In genomic region chr3:88221726-88222125, GRCh38 we compare ENCODE assay signal across 36 cellular contexts.
"Had no signal": no experiment of that assay in that cellular context is flagged by ENCODE, and none has a peak within 500 bp of the region (broad histone marks: within the 10 kb centered on the region; RNA-seq: fewer than 3 reads in every experiment).

No MANE protein-coding gene starts in this region.

- H3K4me1 ChIP-seq: ascending aorta had no signal

- H3K27me3 ChIP-seq: ascending aorta, cardiac muscle cell had no signal

- H3K27ac Mint-ChIP-seq: activated B cell treated with CpG ODN at 0.5 μM for 24 hours; activated CD4-positive, alpha-beta memory T cell treated with anti-CD3 and anti-CD28 coated beads for 36 hours; activated CD4-positive, alpha-beta T cell treated with anti-CD3 and anti-CD28 coated beads, Interleukin-2, amount 10 ng/mL, durations not matched to agents 24 days and 14 days; activated CD8-positive, alpha-beta memory T cell treated with anti-CD3 and anti-CD28 coated beads, Interleukin-2, amount 10 ng/mL, durations not matched to agents 7 days and 5 days; activated CD8-positive, alpha-beta T cell treated with anti-CD3 and anti-CD28 coated beads, Interleukin-2, amount 10 ng/mL, durations not matched to agents 7 days and 5 days; activated naive CD4-positive, alpha-beta T cell treated with anti-CD3 and anti-CD28 coated beads, Interleukin-2, amount 10 ng/mL, durations not matched to agents 7 days and 5 days; activated naive CD4-positive, alpha-beta T cell treated with anti-CD3 and anti-CD28 coated beads, Interleukin-2, amount 50 U/mL, for 24 hours; activated naive CD8-positive, alpha-beta T cell; activated naive CD8-positive, alpha-beta T cell treated with anti-CD3 and anti-CD28 coated beads, Interleukin-2, amount 10 ng/mL, durations not matched to agents 7 days and 5 days; activated naive CD8-positive, alpha-beta T cell treated with anti-CD3 and anti-CD28 coated beads, Interleukin-2, amount 50 U/mL, for 24 hours; activated T-cell treated with anti-CD3 and anti-CD28 coated beads, Interleukin-2, amount 50 U/mL, for 24 hours; activated T-helper 2 cell treated with anti-CD3 and anti-CD28 coated beads, Interferon-gamma antibody, Interleukin-2, Interleukin-4, amounts not matched to agents 10 μg/mL and 5 μg/mL and 100 μg/mL, durations not matched to agents 14 hours and 24 hours and 36 hours; brain; T-helper 1 cell treated with Interleukin-12 subunit alpha and Interleukin-12 subunit beta and Interleukin-4 antibody, amounts not matched to agents 30 μg/mL and 1 μg/mL, for 36 hours; T-helper 2 cell treated with Interferon-gamma antibody and Interleukin-4, amounts not matched to agents 5 μg/mL and 100 μg/mL, for 36 hours had no signal

- H3K4me1 Mint-ChIP-seq: activated CD4-positive, alpha-beta T cell treated with anti-CD3 and anti-CD28 coated beads, Interleukin-2, amount 10 ng/mL, durations not matched to agents 24 days and 14 days; activated CD8-positive, alpha-beta memory T cell treated with anti-CD3 and anti-CD28 coated beads, Interleukin-2, amount 10 ng/mL, durations not matched to agents 7 days and 5 days; activated naive CD4-positive, alpha-beta T cell treated with anti-CD3 and anti-CD28 coated beads, Interleukin-2, amount 10 ng/mL, durations not matched to agents 7 days and 5 days; activated naive CD4-positive, alpha-beta T cell treated with anti-CD3 and anti-CD28 coated beads, Interleukin-2, amount 50 U/mL, for 24 hours; activated naive CD8-positive, alpha-beta T cell treated with anti-CD3 and anti-CD28 coated beads, Interleukin-2, amount 10 ng/mL, durations not matched to agents 7 days and 5 days; central memory CD8-positive, alpha-beta T cell had no signal

- H3K4me3 Mint-ChIP-seq: activated B cell treated with CpG ODN at 0.5 μM for 24 hours; activated CD4-positive, alpha-beta memory T cell treated with anti-CD3 and anti-CD28 coated beads for 36 hours; activated CD4-positive, alpha-beta T cell treated with anti-CD3 and anti-CD28 coated beads, Interleukin-2, amount 10 ng/mL, durations not matched to agents 24 days and 14 days; activated CD8-positive, alpha-beta memory T cell treated with anti-CD3 and anti-CD28 coated beads, Interleukin-2, amount 10 ng/mL, durations not matched to agents 7 days and 5 days; activated CD8-positive, alpha-beta T cell treated with anti-CD3 and anti-CD28 coated beads, Interleukin-2, amount 10 ng/mL, durations not matched to agents 7 days and 5 days; activated naive CD4-positive, alpha-beta T cell treated with anti-CD3 and anti-CD28 coated beads, Interleukin-2, amount 10 ng/mL, durations not matched to agents 7 days and 5 days; activated naive CD4-positive, alpha-beta T cell treated with anti-CD3 and anti-CD28 coated beads, Interleukin-2, amount 50 U/mL, for 24 hours; activated naive CD8-positive, alpha-beta T cell; activated naive CD8-positive, alpha-beta T cell treated with anti-CD3 and anti-CD28 coated beads, Interleukin-2, amount 10 ng/mL, durations not matched to agents 7 days and 5 days; activated naive CD8-positive, alpha-beta T cell treated with anti-CD3 and anti-CD28 coated beads, Interleukin-2, amount 50 U/mL, for 24 hours; activated T-cell treated with anti-CD3 and anti-CD28 coated beads, Interleukin-2, amount 50 U/mL, for 24 hours; brain; central memory CD8-positive, alpha-beta T cell; T-helper 1 cell treated with Interleukin-12 subunit alpha and Interleukin-12 subunit beta and Interleukin-4 antibody, amounts not matched to agents 30 μg/mL and 1 μg/mL, for 36 hours; T-helper 2 cell treated with Interferon-gamma antibody and Interleukin-4, amounts not matched to agents 5 μg/mL and 100 μg/mL, for 36 hours had no signal

- H3K36me3 ChIP-seq: ascending aorta, cardiac muscle cell had no signal

- H3K9me3 Mint-ChIP-seq: activated B cell treated with CpG ODN at 0.5 μM for 24 hours; activated CD4-positive, alpha-beta memory T cell treated with anti-CD3 and anti-CD28 coated beads for 36 hours; activated CD4-positive, alpha-beta T cell treated with anti-CD3 and anti-CD28 coated beads, Interleukin-2, amount 10 ng/mL, durations not matched to agents 24 days and 14 days; activated naive CD4-positive, alpha-beta T cell treated with anti-CD3 and anti-CD28 coated beads, Interleukin-2, amount 10 ng/mL, durations not matched to agents 7 days and 5 days; activated naive CD4-positive, alpha-beta T cell treated with anti-CD3 and anti-CD28 coated beads, Interleukin-2, amount 50 U/mL, for 24 hours; activated naive CD8-positive, alpha-beta T cell treated with anti-CD3 and anti-CD28 coated beads, Interleukin-2, amount 10 ng/mL, durations not matched to agents 7 days and 5 days; activated naive CD8-positive, alpha-beta T cell treated with anti-CD3 and anti-CD28 coated beads, Interleukin-2, amount 50 U/mL, for 24 hours; activated T-cell treated with anti-CD3 and anti-CD28 coated beads, Interleukin-2, amount 50 U/mL, for 24 hours; activated T-helper 2 cell treated with anti-CD3 and anti-CD28 coated beads, Interferon-gamma antibody, Interleukin-2, Interleukin-4, amounts not matched to agents 10 μg/mL and 5 μg/mL and 100 μg/mL, durations not matched to agents 14 hours and 24 hours and 36 hours; central memory CD8-positive, alpha-beta T cell; T-helper 1 cell treated with Interleukin-12 subunit alpha and Interleukin-12 subunit beta and Interleukin-4 antibody, amounts not matched to agents 30 μg/mL and 1 μg/mL, for 36 hours; T-helper 2 cell treated with Interferon-gamma antibody and Interleukin-4, amounts not matched to agents 5 μg/mL and 100 μg/mL, for 36 hours had no signal

- H3K36me3 Mint-ChIP-seq: activated CD4-positive, alpha-beta memory T cell treated with anti-CD3 and anti-CD28 coated beads for 36 hours; activated CD8-positive, alpha-beta memory T cell treated with anti-CD3 and anti-CD28 coated beads, Interleukin-2, amount 10 ng/mL, durations not matched to agents 7 days and 5 days; activated naive CD4-positive, alpha-beta T cell treated with anti-CD3 and anti-CD28 coated beads, Interleukin-2, amount 10 ng/mL, durations not matched to agents 7 days and 5 days; activated naive CD4-positive, alpha-beta T cell treated with anti-CD3 and anti-CD28 coated beads, Interleukin-2, amount 50 U/mL, for 24 hours; activated naive CD8-positive, alpha-beta T cell; activated naive CD8-positive, alpha-beta T cell treated with anti-CD3 and anti-CD28 coated beads, Interleukin-2, amount 10 ng/mL, durations not matched to agents 7 days and 5 days; brain had no signal

- H3K27ac ChIP-seq: ascending aorta, cardiac muscle cell, VCaP had no signal

- H3K9me3 ChIP-seq: ascending aorta had no signal

- H3K27me3 Mint-ChIP-seq: activated B cell treated with CpG ODN at 0.5 μM for 24 hours; activated CD4-positive, alpha-beta memory T cell treated with anti-CD3 and anti-CD28 coated beads for 36 hours; activated naive CD4-positive, alpha-beta T cell treated with anti-CD3 and anti-CD28 coated beads, Interleukin-2, amount 10 ng/mL, durations not matched to agents 7 days and 5 days; activated naive CD8-positive, alpha-beta T cell treated with anti-CD3 and anti-CD28 coated beads, Interleukin-2, amount 10 ng/mL, durations not matched to agents 7 days and 5 days; activated T-cell treated with anti-CD3 and anti-CD28 coated beads, Interleukin-2, amount 50 U/mL, for 24 hours; brain had no signal

- H3K4me3 ChIP-seq: ascending aorta, cardiac muscle cell had no signal

- DNase-seq: activated B cell treated with CpG ODN at 0.5 μM for 24 hours; activated CD4-positive, alpha-beta memory T cell treated with anti-CD3 and anti-CD28 coated beads for 36 hours; activated CD4-positive, alpha-beta T cell treated with anti-CD3 and anti-CD28 coated beads for 4 hours; activated CD4-positive, alpha-beta T cell treated with anti-CD3 and anti-CD28 coated beads, Interleukin-2, amount 10 ng/mL, durations not matched to agents 24 days and 14 days; activated CD4-positive, alpha-beta T cell treated with anti-CD3 and anti-CD28 coated beads, Interleukin-2, amount 50 U/mL, for 1 hour; activated CD4-positive, alpha-beta T cell treated with anti-CD3 and anti-CD28 coated beads, Interleukin-2, amount 50 U/mL, for 4 hours; activated CD4-positive, CD25-positive, alpha-beta regulatory T cell treated with anti-CD3 and anti-CD28 coated beads, Interleukin-2, amount 50 U/mL, for 72 hours; activated CD8-positive, alpha-beta memory T cell treated with anti-CD3 and anti-CD28 coated beads for 24 hours; activated CD8-positive, alpha-beta memory T cell treated with anti-CD3 and anti-CD28 coated beads, Interleukin-2, amount 10 ng/mL, durations not matched to agents 7 days and 5 days; activated CD8-positive, alpha-beta memory T cell treated with anti-CD3 and anti-CD28 coated beads, Interleukin-2, amount 50 U/mL, for 48 hours; activated CD8-positive, alpha-beta T cell treated with anti-CD3 and anti-CD28 coated beads, Interleukin-2, amount 10 ng/mL, durations not matched to agents 7 days and 5 days; activated effector memory CD4-positive, alpha-beta T cell treated with Interleukin-2 at 50 U/mL for 16 hours; activated gamma-delta T cell; activated naive CD4-positive, alpha-beta T cell treated with anti-CD3 and anti-CD28 coated beads, Interleukin-2, amount 10 ng/mL, durations not matched to agents 7 days and 5 days; activated naive CD4-positive, alpha-beta T cell treated with Interleukin-2 at 50 U/mL for 16 hours; activated naive CD8-positive, alpha-beta T cell treated with anti-CD3 and anti-CD28 coated beads, Interleukin-2, amount 10 ng/mL, durations not matched to agents 7 days and 5 days; activated naive CD8-positive, alpha-beta T cell treated with anti-CD3 and anti-CD28 coated beads, Interleukin-2, amount 50 U/mL, for 24 hours; activated T-cell treated with anti-CD3 and anti-CD28 coated beads, Interleukin-2, amount 50 U/mL, for 24 hours; activated T-cell treated with anti-CD3 and anti-CD28 coated beads, Interleukin-2, amount 50 U/mL, for 48 hours; amygdala; anterior cingulate cortex; caudate nucleus; cerebellar nuclear complex; T-helper 1 cell; T-helper 2 cell; T-helper 9 cell had no signal
